ENCODE assay signal across 8 cellular contexts in genomic region chr6:27280540-27281000, GRCh38. TPM values are rescaled to one million over a fixed set of nuclear protein-coding genes. Genes with fewer than 3 reads are reported as not detected.
A peak's percentile ranks its signal among the peaks of the same experiment; 100 is the strongest.
DNase-seq lines count a peak whose midpoint lies in the region; ATAC-seq and TF ChIP-seq lines count a peak whose summit lies in the region.

No MANE protein-coding gene starts in this region.

- no peaks in the 10 kb centered on the region for H4K20me1 ChIP-seq in GM23338 (replicated peaks; ENCODE audit: insufficient read depth)

- peaks cover 51% of the 10 kb centered on the region for H3K27me3 Mint-ChIP-seq in GM23338 (ENCODE audit: insufficient read depth, low read depth, poor library complexity)

- H3K27me3 ChIP-seq in ACC112 (ENCODE audit: insufficient read depth, low read length) = peaks cover 63% of the 10 kb centered on the region
- H3K27me3 ChIP-seq in GM23338 (ENCODE audit: insufficient read depth) = peaks cover 20% of the 10 kb centered on the region

- peak overlapping the region; percentile 56 for H3K4me2 ChIP-seq in GM23338

- H3K27ac Mint-ChIP-seq in GM23338 = no peak overlapping the region

- H3K4me1 ChIP-seq in ACC112 (ENCODE audit: control insufficient read depth, insufficient read depth, low read length, unreplicated experiment) = no peaks in the 10 kb centered on the region
- H3K4me1 ChIP-seq in GM23338 (ENCODE audit: insufficient read depth) = peaks cover 4% of the 10 kb centered on the region; the same call in 1 of the 2 replicates

- TF ChIP-seq CTCF in GM23338 (conservative IDR thresholded peaks at IDR 0.05; ENCODE audit: low read depth in 2 of 2) = no peak

- no peak overlapping the region for H3K27ac ChIP-seq in ACC112 (ENCODE audit: low read depth, low read length)
- no peak overlapping the region for H3K27ac ChIP-seq in GM23338 (ENCODE audit: low read depth)

- no peaks in the 10 kb centered on the region for H3K36me3 Mint-ChIP-seq in GM23338 (ENCODE audit: low read depth)

- H3K4me1 Mint-ChIP-seq in GM23338 = peaks cover 3% of the 10 kb centered on the region; the same call in 2 of the 3 replicates

- H3K4me3 ChIP-seq in ACC112 (ENCODE audit: low read depth, low read length) = peak overlapping the region; percentile 81
- H3K4me3 ChIP-seq in GM23338 = peak overlapping the region; percentile 76

- H3K79me2 ChIP-seq in ACC112 (ENCODE audit: control insufficient read depth, insufficient read depth, low read length, unreplicated experiment) (no peaks in the 10 kb centered on the region), GM23338 (replicated peaks; ENCODE audit: insufficient read depth) (no peaks in the 10 kb centered on the region)

- DNase-seq in GM23338 (ENCODE audit: low spot score) (peak; percentile 65), SHP77 treated with DMSO at 0.1 percent for 48 hours (lab: John Stamatoyannopoulos, UW) (peak; percentile 32), glomerular visceral epithelial cell (ENCODE audit: extremely low spot score) (peak; percentile 48), retina (no peak), dedifferentiated amniotic fluid mesenchymal stem cell (ENCODE audit: extremely low spot score) (no peak), HuH-7.5 (ENCODE audit: low spot score) (no peak)
- no peak for DNase-seq in activated CD8-positive, alpha-beta memory T cell treated with anti-CD3 and anti-CD28 coated beads, Interleukin-2, amount 50 U/mL, for 48 hours

- ATAC-seq in GM23338 = peak; percentile 58

- H2AFZ ChIP-seq in ACC112 (ENCODE audit: low read length, unreplicated experiment) (no peak overlapping the region), GM23338 (0 out of 2 replicates have a peak overlapping the region, but pooled peaks have one; percentile 0)

- H3K36me3 ChIP-seq in ACC112 (ENCODE audit: insufficient read depth, low read length) (no peaks in the 10 kb centered on the region), GM23338 (ENCODE audit: insufficient read depth) (no peaks in the 10 kb centered on the region)

- peak overlapping the region; percentile 84 for H3K4me3 Mint-ChIP-seq in GM23338

- no peaks in the 10 kb centered on the region for H3K9me3 Mint-ChIP-seq in GM23338

- H3F3A ChIP-seq in GM23338 (replicated peaks; ENCODE audit: low read depth) = no peaks in the 10 kb centered on the region; the same call in 1 of the 2 replicates

- no peaks in the 10 kb centered on the region for H3K9me2 ChIP-seq in GM23338 (ENCODE audit: insufficient read depth)

TF ChIP-seq in GM23338, 12 proteins besides CTCF, POLR2A, EP300 and RAD21 (continues in another document):
- TF ChIP-seq NANOG (IDR thresholded peaks at IDR 0.05; ENCODE audit: borderline replicate concordance) (no peak), ZNF462 (CRISPR knock-in tag; IDR thresholded peaks at IDR 0.05) (no peak), EZH2 (IDR thresholded peaks at IDR 0.05; ENCODE audit: low read depth, unreplicated experiment) (no peak), STAT1 (IDR thresholded peaks at IDR 0.05; ENCODE audit: unreplicated experiment) (no peak), EZH2phosphoT487 (IDR thresholded peaks at IDR 0.05; ENCODE audit: unreplicated experiment) (no peak), POLR2AphosphoS5 (IDR thresholded peaks at IDR 0.05; ENCODE audit: low read depth) (no peak), CREB1 (CRISPR knock-in tag; IDR thresholded peaks at IDR 0.05; ENCODE audit: low read depth) (no peak), JUNB (IDR thresholded peaks at IDR 0.05; ENCODE audit: unreplicated experiment) (no peak), ETS1 (IDR thresholded peaks at IDR 0.05) (no peak), ZNF331 (CRISPR knock-in tag; IDR thresholded peaks at IDR 0.05; ENCODE audit: low read depth) (no peak), ZNF114 (CRISPR knock-in tag; IDR thresholded peaks at IDR 0.05) (no peak)

RNA-seq across cellular contexts. Expression of gene POM121L2, which starts 31.5 kb away (rescaled TPM):
- 0.07 TPM in 1 of 2 replicates, not detected in the other for total RNA-seq in GM23338 (2014; rRNA removed; shearing (Covaris generic))
- 0.13 TPM in 1 of 2 replicates, not detected in the other for polyA plus RNA-seq in GM23338 (2016; fragmentation: Nextera tagmentation; extraction: Ambion mirVana)

RNA-seq across cellular contexts. Expression of gene PRSS16, which starts 33.1 kb away (rescaled TPM):
- total RNA-seq in GM23338 (2014; rRNA removed; shearing (Covaris generic)) = 11.8 and 13.8 TPM in 2 replicates
- 8.7 and 13.8 TPM in 2 replicates for polyA plus RNA-seq in GM23338 (2016; fragmentation: Nextera tagmentation; extraction: Ambion mirVana)

Comparison
In these comparisons a context has a peak if more than half of its experiments do, and no peak if none do; other contexts are left out.
1. DNase-seq: peak in GM23338 (single experiment), SHP77 treated with DMSO at 0.1 percent for 48 hours (single experiment) and glomerular visceral epithelial cell (single experiment); none in retina (single experiment), dedifferentiated amniotic fluid mesenchymal stem cell (single experiment), HuH-7.5 (single experiment) and activated CD8-positive, alpha-beta memory T cell treated with anti-CD3 and anti-CD28 coated beads, Interleukin-2, amount 50 U/mL, for 48 hours (single experiment).